25 cellular contexts compared by ENCODE assay signal in genomic region chr1:37814257-37814656, GRCh38. TPM values are rescaled to one million over a fixed set of nuclear protein-coding genes. Genes with fewer than 3 reads are reported as not detected.
A peak's percentile ranks its signal among the peaks of the same experiment; 100 is the strongest.
DNase-seq lines count a peak whose midpoint lies in the region; ATAC-seq, FAIRE-seq and TF ChIP-seq lines count a peak whose summit lies in the region.
"Had no signal": no experiment of that assay in that cellular context is flagged by ENCODE, and none has a peak within 500 bp of the region (broad histone marks: within the 10 kb centered on the region; RNA-seq: fewer than 3 reads in every experiment).

No MANE protein-coding gene starts in this region.

- H4K91ac ChIP-seq in IMR-90 (ENCODE audit: insufficient read depth, low read depth, low read length) = no peak overlapping the region

- POLR2A ChIA-PET in IMR-90 (lab: Charles Lee; ENCODE audit: unreplicated experiment) = no interaction called here

- no peak overlapping the region for H2AK5ac ChIP-seq in IMR-90 (ENCODE audit: low read depth, low read length)

- no peak overlapping the region for H2AK9ac ChIP-seq in IMR-90 (replicated peaks; ENCODE audit: low read depth, low read length, poor library complexity)

- no peak overlapping the region for H2BK15ac ChIP-seq in IMR-90 (ENCODE audit: low read depth, low read length)

- TF ChIP-seq EP300 in esophagus muscularis mucosa (IDR thresholded peaks at IDR 0.05) = no peak

- in situ Hi-C loops in IMR-90 (cut with MboI; ENCODE audit: low sequenced_read_pairs) = no loop called here
- in situ Hi-C loops in gastrocnemius medialis (cut with MboI; ENCODE audit: low sequenced_read_pairs in 4 of 4) = no loop called here

- peaks cover 9% of the 10 kb centered on the region; the same call in 1 of the 2 replicates for H3K9me1 ChIP-seq in IMR-90 (ENCODE audit: insufficient read depth, low read length)

- H3K14ac ChIP-seq in IMR-90 (replicated peaks; ENCODE audit: low read depth, low read length) = no peak overlapping the region

- H3K18ac ChIP-seq in IMR-90 (ENCODE audit: low read depth, low read length) = no peak overlapping the region

- H2BK20ac ChIP-seq in IMR-90 (ENCODE audit: low read depth, low read length) = no peak overlapping the region

- FAIRE-seq in frontal cortex (lab: Jason Lieb, UNC) = no peak
- FAIRE-seq: G401.6, GM18507 had no signal

- H4K20me1 ChIP-seq in IMR-90 (ENCODE audit: insufficient read depth, low read length) = peaks cover 3% of the 10 kb centered on the region; the same call in 1 of the 2 replicates

- H3K4ac ChIP-seq in IMR-90 (ENCODE audit: low read depth, low read length) = no peak overlapping the region

- no peak overlapping the region for H3K4me2 ChIP-seq in IMR-90 (ENCODE audit: low read depth, low read length)

- H3K27ac ChIP-seq in IMR-90 (ENCODE audit: insufficient read depth, low read length) (peak overlapping the region; percentile 37; the same call in 1 of the 2 replicates), angular gyrus (ENCODE audit: low read depth, low read length) (peak overlapping the region; percentile 91), gastrocnemius medialis (peak overlapping the region; percentile 48 to 68 (median 58)), esophagus muscularis mucosa (replicated peaks in 1 of 4) (no peak overlapping the region)
- H3K27ac ChIP-seq: esophagus squamous epithelium, left lung, VCaP had no signal

- H3K27me3 ChIP-seq in IMR-90 (ENCODE audit: control insufficient read depth, insufficient read depth, low read length) = no peaks in the 10 kb centered on the region
- H3K27me3 ChIP-seq in gastrocnemius medialis = no peaks in the 10 kb centered on the region
- H3K27me3 ChIP-seq in esophagus muscularis mucosa = no peaks in the 10 kb centered on the region
- H3K27me3 ChIP-seq: esophagus squamous epithelium, heart right ventricle, left lung, MG63 had no signal

- no peak for ATAC-seq in IMR-90 (ENCODE audit: low read depth)
- ATAC-seq in gastrocnemius medialis = peak; percentile 61 to 79
- ATAC-seq in left colon = no peak
- ATAC-seq: left lung had no signal

- no peak overlapping the region for H3K23ac ChIP-seq in IMR-90 (ENCODE audit: low read depth, low read length)

- WGBS in IMR-90 (ENCODE audit: extremely low coverage in 2 of 2, insufficient read length in 1 of 2), 2 experiments = 87% methylated on average over 7 of the region's 7 CpGs; no CpG with 5 or more reads in 1 of the 2 experiments
- WGBS in esophagus muscularis mucosa = 89% methylated on average over 4 of the region's 7 CpGs

- H3K4me1 ChIP-seq in IMR-90 (ENCODE audit: control insufficient read depth, insufficient read depth, low read length) (peaks cover 1% of the 10 kb centered on the region; the same call in 1 of the 2 replicates), gastrocnemius medialis (peaks cover 28 to 29% of the 10 kb centered on the region in 2 donors), esophagus muscularis mucosa (peaks cover 7 to 38% (median 33%) of the 10 kb centered on the region in 4 donors)

- TF ChIP-seq POLR2A in IMR-90 (IDR thresholded peaks at IDR 0.05; ENCODE audit: low read depth, low read length) = no peak
- no peak for TF ChIP-seq POLR2A in gastrocnemius medialis (IDR thresholded peaks at IDR 0.05)
- no peak for TF ChIP-seq POLR2A in esophagus muscularis mucosa (IDR thresholded peaks at IDR 0.05; ENCODE audit: low read depth)

- H3K36me3 ChIP-seq in IMR-90 (ENCODE audit: control insufficient read depth, insufficient read depth, low read length) (peaks cover 20% of the 10 kb centered on the region), gastrocnemius medialis (peaks cover 0 to 15% of the 10 kb centered on the region in 2 donors), esophagus muscularis mucosa (peaks cover 6 to 45% (median 38%) of the 10 kb centered on the region in 4 donors)

- H4K8ac ChIP-seq in IMR-90 (ENCODE audit: low read depth in 2 of 2, low read length in 2 of 2) = no peak overlapping the region

- no peak for TF ChIP-seq RAD21 in IMR-90 (IDR thresholded peaks at IDR 0.05; ENCODE audit: low read length)

- H2BK120ac ChIP-seq in IMR-90 (ENCODE audit: low read depth, low read length) = no peak overlapping the region

- TF ChIP-seq CTCF in IMR-90 (conservative IDR thresholded peaks at IDR 0.05; ENCODE audit: low read depth, low read length) (no peak), foreskin fibroblast (IDR thresholded peaks at IDR 0.05; ENCODE audit: low read depth, low read length) (no peak), gastrocnemius medialis (IDR thresholded peaks at IDR 0.05 in 4 of 5, conservative IDR thresholded peaks at IDR 0.05 in 1 of 5) (no peak), GM10266 (IDR thresholded peaks at IDR 0.05; ENCODE audit: control insufficient read depth, insufficient read depth, low read depth, missing control alignments) (no peak), esophagus muscularis mucosa (IDR thresholded peaks at IDR 0.05) (no peak)

- H3K79me1 ChIP-seq in IMR-90 (ENCODE audit: low read depth in 1 of 2, low read length in 2 of 2) = peaks cover 26 to 36% of the 10 kb centered on the region in 2 experiments

- H3K4me3 ChIP-seq in IMR-90 (ENCODE audit: insufficient read depth, low read depth, low read length) (no peak overlapping the region), foreskin fibroblast (ENCODE audit: low read depth in 1 of 2, low read length in 2 of 2) (no peak overlapping the region), gastrocnemius medialis (no peak overlapping the region), esophagus muscularis mucosa (no peak overlapping the region)
- H3K4me3 ChIP-seq: esophagus squamous epithelium, heart right ventricle, left lung, MG63 had no signal

- no peak for DNase-seq in IMR-90
- DNase-seq in foreskin fibroblast = peak; percentile 35 to 36
- peak; percentile 23 to 48 for DNase-seq in gastrocnemius medialis
- DNase-seq in GM10266 (ENCODE audit: extremely low spot score) = no peak
- no peak for DNase-seq in esophagus muscularis mucosa (ENCODE audit: extremely low spot score)
- DNase-seq in left colon = no peak
- DNase-seq in frontal cortex (ENCODE audit: low spot score in 2 of 2) = no peak
- DNase-seq: activated CD4-positive, alpha-beta T cell treated with anti-CD3 and anti-CD28 coated beads, Interleukin-2, amount 50 U/mL, for 48 hours; activated gamma-delta T cell treated with Interleukin-2 at 50 U/mL for 16 hours; activated T-cell treated with anti-CD3 and anti-CD28 coated beads for 4 hours; cerebellar nuclear complex; effector CD8-positive, alpha-beta T cell; esophagus squamous epithelium; HCEC 1CT; heart right ventricle; left lung; MG63; NCI-H1436; NCI-H2107; NCI-H446 treated with DMSO at 0.1 percent for 48 hours; T-helper 2 cell had no signal

- no peak overlapping the region for H2BK5ac ChIP-seq in IMR-90 (ENCODE audit: low read depth, low read length, poor library complexity, severe bottlenecking)

- no peaks in the 10 kb centered on the region for H3K9me3 ChIP-seq in IMR-90 (ENCODE audit: control insufficient read depth, insufficient read depth, low read length)
- H3K9me3 ChIP-seq in gastrocnemius medialis = no peaks in the 10 kb centered on the region
- no peaks in the 10 kb centered on the region for H3K9me3 ChIP-seq in esophagus muscularis mucosa
- H3K9me3 ChIP-seq: esophagus squamous epithelium, heart right ventricle, left lung, MG63 had no signal

- dilution Hi-C loops in IMR-90 (cut with HindIII; ENCODE audit: low sequenced_read_pairs, unreplicated experiment) = no loop called here

- H3K9ac ChIP-seq in IMR-90 (ENCODE audit: low read depth, low read length) = no peak overlapping the region

- H3K56ac ChIP-seq in IMR-90 (ENCODE audit: extremely low read depth, insufficient read depth, low read length) = no peak overlapping the region

- BruUV-seq in IMR-90 (replicated peaks; lab: Mats Ljungman, UMichigan) = no TSS peak

- intact Hi-C loops in IMR-90 (cut with micrococcal nuclease) (no loop called here), gastrocnemius medialis (cut with DNase I; ENCODE audit: low total_unique reads) (loop anchor here (5.0 kb wide), 1 partner anchor 133 kb away; the partner anchor contains the start of gene INPP5B), esophagus muscularis mucosa (cut with DNase I) (no loop called here), left colon (cut with DNase I, micrococcal nuclease) (no loop called here)

- CTCF ChIA-PET in IMR-90 (lab: Yijun Ruan, JAX) = no interaction called here

- H4K5ac ChIP-seq in IMR-90 (ENCODE audit: low read depth, low read length) = no peak overlapping the region; the same call in 1 of the 2 replicates

- H2AFZ ChIP-seq in IMR-90 (replicated peaks; ENCODE audit: low read length, poor library complexity) = no peak overlapping the region

RNA-seq across cellular contexts. Expression of gene YRDC, which starts 6.2 kb away (rescaled TPM):
- total RNA-seq in IMR-90 (2012; rRNA removed) (19.2 and 21.7 TPM in 2 replicates), gastrocnemius medialis (10 to 100 TPM; 11.2 to 13.6 (median 11.7) TPM), esophagus muscularis mucosa (10 to 100 TPM; 10.8 to 19.1 (median 14.3) TPM), left colon (10 to 100 TPM; 12.3 to 15.1 TPM), frontal cortex (16.3 TPM)
- polyA plus RNA-seq in IMR-90 (2012; rRNA removed) = 21.0 and 25.0 TPM in 2 replicates
- 15.7 and 17.5 TPM in 2 replicates for polyA plus RNA-seq in IMR-90 (2012; cell fraction: cytosol; rRNA removed)
- 11.2 and 13.2 TPM in 2 replicates for polyA plus RNA-seq in IMR-90 (2012; cell fraction: nucleus; rRNA removed; ENCODE audit: low replicate concordance)

RNA-seq across cellular contexts. Expression of gene C1orf122, which starts 6.7 kb away (rescaled TPM):
- total RNA-seq in IMR-90 (2012; rRNA removed) (2.0 and 2.2 TPM in 2 replicates), gastrocnemius medialis (10 to 100 TPM; 41.2 to 96.0 (median 56.8) TPM), esophagus muscularis mucosa (100 to 1,000 TPM in 1 of 4 donors, 10 to 100 TPM in 3; 69.9 to 103 (median 94.3) TPM), left colon (10 to 100 TPM; 36.7 to 43.7 TPM), frontal cortex (16.3 TPM)
- polyA plus RNA-seq in IMR-90 (2012; rRNA removed) = 13.6 and 27.6 TPM in 2 replicates
- 62.5 and 64.7 TPM in 2 replicates for polyA plus RNA-seq in IMR-90 (2012; cell fraction: cytosol; rRNA removed)
- 32.7 and 41.9 TPM in 2 replicates for polyA plus RNA-seq in IMR-90 (2012; cell fraction: nucleus; rRNA removed; ENCODE audit: low replicate concordance)

RNA-seq across cellular contexts. Expression of gene MANEAL, which starts 20.6 kb away (rescaled TPM):
- total RNA-seq in IMR-90 (2012; rRNA removed) (0.28 and 0.54 TPM in 2 replicates), gastrocnemius medialis (1 to 10 TPM; 2.3 to 9.9 (median 4.0) TPM), esophagus muscularis mucosa (1 to 10 TPM; 1.2 to 3.3 (median 1.5) TPM), left colon (1 to 10 TPM; 7.0 to 7.6 TPM), frontal cortex (28.9 TPM)
- polyA plus RNA-seq in IMR-90 (2012; rRNA removed) = 0.46 and 0.55 TPM in 2 replicates
- polyA plus RNA-seq in IMR-90 (2012; cell fraction: cytosol; rRNA removed) = 0.60 and 0.92 TPM in 2 replicates
- polyA plus RNA-seq in IMR-90 (2012; cell fraction: nucleus; rRNA removed; ENCODE audit: low replicate concordance) = 0.26 and 0.32 TPM in 2 replicates

RNA-seq across cellular contexts. Expression of gene MTF1, which starts 45.1 kb away (rescaled TPM):
- total RNA-seq in IMR-90 (2012; rRNA removed) (2.2 and 2.3 TPM in 2 replicates), gastrocnemius medialis (1 to 10 TPM; 4.0 to 9.4 (median 6.4) TPM), esophagus muscularis mucosa (1 to 10 TPM; 4.0 to 7.4 (median 6.7) TPM), left colon (10 to 100 TPM; 28.0 to 37.9 TPM), frontal cortex (2.0 TPM)
- 4.7 and 5.0 TPM in 2 replicates for polyA plus RNA-seq in IMR-90 (2012; rRNA removed)
- 1.5 and 1.9 TPM in 2 replicates for polyA plus RNA-seq in IMR-90 (2012; cell fraction: cytosol; rRNA removed)
- polyA plus RNA-seq in IMR-90 (2012; cell fraction: nucleus; rRNA removed; ENCODE audit: low replicate concordance) = 2.6 and 5.8 TPM in 2 replicates

RNA-seq across cellular contexts. Expression of gene EPHA10, which starts 49.3 kb away (rescaled TPM):
- not detected in 2 replicates for total RNA-seq in IMR-90 (2012; rRNA removed)
- polyA plus RNA-seq in IMR-90 (2012; rRNA removed) = not detected in 2 replicates
- polyA plus RNA-seq in IMR-90 (2012; cell fraction: cytosol; rRNA removed) = not detected in 2 replicates
- polyA plus RNA-seq in IMR-90 (2012; cell fraction: nucleus; rRNA removed; ENCODE audit: low replicate concordance) = 0.01 TPM in 2 replicates
- under 1 TPM in 1 of 4 donors, not detected in 3; 0.17 TPM for total RNA-seq in gastrocnemius medialis
- under 1 TPM; 0.17 to 0.83 (median 0.39) TPM for total RNA-seq in esophagus muscularis mucosa
- 10 to 100 TPM; 49.2 to 62.5 TPM for total RNA-seq in left colon
- total RNA-seq in frontal cortex = 8.6 TPM

Comparison
In these comparisons a context has a peak if more than half of its experiments do, and no peak if none do; other contexts are left out.
1. ATAC-seq: peak in gastrocnemius medialis (2 of 2); none in IMR-90 (single experiment) and left colon (single experiment).
2. DNase-seq: peak in foreskin fibroblast (2 of 2) and gastrocnemius medialis (2 of 2); none in IMR-90 (single experiment), GM10266 (single experiment), esophagus muscularis mucosa (single experiment), left colon (0 of 2) and frontal cortex (0 of 2).
3. H3K27ac ChIP-seq: peak in IMR-90 (single experiment), angular gyrus (single experiment) and gastrocnemius medialis (4 of 4); none in esophagus muscularis mucosa (0 of 4).